36 cellular contexts compared by ENCODE assay signal in genomic region chr3:14658978-14659377, GRCh38. TPM values are rescaled to one million over a fixed set of nuclear protein-coding genes. Genes with fewer than 3 reads are reported as not detected.
"Had no signal": no experiment of that assay in that cellular context is flagged by ENCODE, and none has a peak within 500 bp of the region (broad histone marks: within the 10 kb centered on the region; RNA-seq: fewer than 3 reads in every experiment).

No MANE protein-coding gene starts in this region.

- ATAC-seq: activated CD8-positive, alpha-beta memory T cell treated with anti-CD3 and anti-CD28 coated beads, Interleukin-2, amount 10 ng/mL, durations not matched to agents 7 days and 5 days; PC-3 had no signal

- H3K9me3 ChIP-seq: ascending aorta, MG63, Peyer's patch, SJSA1 had no signal

- H3K27ac Mint-ChIP-seq: activated CD4-positive, alpha-beta memory T cell treated with anti-CD3 and anti-CD28 coated beads, Interleukin-2, amount 10 ng/mL, durations not matched to agents 7 days and 5 days; activated CD8-positive, alpha-beta memory T cell treated with anti-CD3 and anti-CD28 coated beads, Interleukin-2, amount 10 ng/mL, durations not matched to agents 7 days and 5 days; activated naive CD4-positive, alpha-beta T cell treated with anti-CD3 and anti-CD28 coated beads, Interleukin-2, amount 10 ng/mL, durations not matched to agents 7 days and 5 days; activated T-helper 2 cell treated with anti-CD3 and anti-CD28 coated beads, Interferon-gamma antibody, Interleukin-2, Interleukin-4, amounts not matched to agents 10 μg/mL and 5 μg/mL and 100 μg/mL, durations not matched to agents 14 hours and 24 hours and 36 hours had no signal

- H3K27me3 Mint-ChIP-seq: activated CD4-positive, alpha-beta memory T cell treated with anti-CD3 and anti-CD28 coated beads, Interleukin-2, amount 10 ng/mL, durations not matched to agents 7 days and 5 days; activated CD8-positive, alpha-beta memory T cell treated with anti-CD3 and anti-CD28 coated beads, Interleukin-2, amount 10 ng/mL, durations not matched to agents 7 days and 5 days; activated naive CD4-positive, alpha-beta T cell treated with anti-CD3 and anti-CD28 coated beads, Interleukin-2, amount 10 ng/mL, durations not matched to agents 7 days and 5 days; activated naive CD8-positive, alpha-beta T cell had no signal

- H3K9me3 Mint-ChIP-seq: activated CD4-positive, alpha-beta memory T cell treated with anti-CD3 and anti-CD28 coated beads, Interleukin-2, amount 10 ng/mL, durations not matched to agents 7 days and 5 days; activated naive CD4-positive, alpha-beta T cell treated with anti-CD3 and anti-CD28 coated beads, Interleukin-2, amount 10 ng/mL, durations not matched to agents 7 days and 5 days; activated T-helper 2 cell treated with anti-CD3 and anti-CD28 coated beads, Interferon-gamma antibody, Interleukin-2, Interleukin-4, amounts not matched to agents 10 μg/mL and 5 μg/mL and 100 μg/mL, durations not matched to agents 14 hours and 24 hours and 36 hours had no signal

- DNase-seq: activated CD4-positive, alpha-beta memory T cell treated with anti-CD3 and anti-CD28 coated beads, Interleukin-2, amount 10 ng/mL, durations not matched to agents 7 days and 5 days; activated CD4-positive, alpha-beta T cell treated with anti-CD3 and anti-CD28 coated beads for 1 hour; activated CD4-positive, alpha-beta T cell treated with anti-CD3 and anti-CD28 coated beads for 48 hours; activated CD4-positive, CD25-positive, alpha-beta regulatory T cell; activated CD8-positive, alpha-beta memory T cell treated with anti-CD3 and anti-CD28 coated beads for 24 hours; activated CD8-positive, alpha-beta memory T cell treated with anti-CD3 and anti-CD28 coated beads, Interleukin-2, amount 10 ng/mL, durations not matched to agents 7 days and 5 days; activated CD8-positive, alpha-beta memory T cell treated with anti-CD3 and anti-CD28 coated beads, Interleukin-2, amount 50 U/mL, for 48 hours; activated gamma-delta T cell; activated naive CD4-positive, alpha-beta T cell treated with anti-CD3 and anti-CD28 coated beads, Interleukin-2, amount 10 ng/mL, durations not matched to agents 7 days and 5 days; amygdala; Kasumi-1; KBM-7; MG63; NCI-H1048; NCI-H1105 treated with DMSO at 0.1 percent for 48 hours; NCI-H1436; NCI-H1694; NCI-H1930; NCI-H2107; NCI-H2171; NCI-H226; NCI-H446 treated with DMSO at 0.1 percent for 48 hours; NCI-H524; NK-92 treated with Interleukin-12 subunit alpha and Interleukin-12 subunit beta, amount 100 ng/mL, for 24 hours; PC-3; Peyer's patch; RPMI8226; SHP77 treated with DMSO at 0.1 percent for 48 hours; SW 1271; T-helper 1 cell; T1000; WERI-Rb-1 had no signal

- H3K4me3 Mint-ChIP-seq: activated CD4-positive, alpha-beta memory T cell treated with anti-CD3 and anti-CD28 coated beads, Interleukin-2, amount 10 ng/mL, durations not matched to agents 7 days and 5 days; activated CD8-positive, alpha-beta memory T cell treated with anti-CD3 and anti-CD28 coated beads, Interleukin-2, amount 10 ng/mL, durations not matched to agents 7 days and 5 days; activated naive CD4-positive, alpha-beta T cell treated with anti-CD3 and anti-CD28 coated beads, Interleukin-2, amount 10 ng/mL, durations not matched to agents 7 days and 5 days; activated naive CD8-positive, alpha-beta T cell had no signal

RNA-seq across cellular contexts. Expression of gene C3orf20, which starts 16.0 kb away (rescaled TPM):
- total RNA-seq: ascending aorta, PC-3, Peyer's patch, SJSA1 had no signal
